Comparison of ENCODE assay signal across 25 cellular contexts in genomic region chr13:34700155-34700554, GRCh38.
"Had no signal": no experiment of that assay in that cellular context is flagged by ENCODE, and none has a peak within 500 bp of the region (broad histone marks: within the 10 kb centered on the region; RNA-seq: fewer than 3 reads in every experiment).

No MANE protein-coding gene starts in this region.

- H3K36me3 ChIP-seq: lower lobe of right lung, right atrium auricular region, right lobe of liver, tibial nerve, vagina had no signal

- H3K9me3 ChIP-seq: lower lobe of right lung, right atrium auricular region, right lobe of liver, tibial nerve, vagina had no signal

- H3K27ac ChIP-seq: hepatocyte, lower lobe of right lung, parathyroid adenoma, right atrium auricular region, right lobe of liver, tibial nerve, vagina had no signal

- H3K36me3 Mint-ChIP-seq: naive thymus-derived CD8-positive, alpha-beta T cell; stimulated activated memory B cell treated with anti-CD40 and anti-IgM and Interleukin-4, amounts not matched to agents 10 μg/mL and 1 μg/mL and 100 μg/mL, for 72 hours; type B pancreatic cell had no signal

- H3K4me1 Mint-ChIP-seq: naive thymus-derived CD8-positive, alpha-beta T cell; neural crest cell; stimulated activated memory B cell treated with anti-CD40 and anti-IgM and Interleukin-4, amounts not matched to agents 10 μg/mL and 1 μg/mL and 100 μg/mL, for 72 hours; stimulated activated naive CD8-positive, alpha-beta T cell treated with anti-CD3 and anti-CD28 coated beads, Interleukin-15, amount 100 ng/mL, for 72 hours had no signal

- H3K4me3 ChIP-seq: hepatocyte, lower lobe of right lung, right atrium auricular region, right lobe of liver, smooth muscle cell, tibial nerve, vagina had no signal

- H3K27ac Mint-ChIP-seq: naive thymus-derived CD8-positive, alpha-beta T cell; stimulated activated memory B cell treated with anti-CD40 and anti-IgM and Interleukin-4, amounts not matched to agents 10 μg/mL and 1 μg/mL and 100 μg/mL, for 72 hours; stimulated activated naive CD8-positive, alpha-beta T cell treated with anti-CD3 and anti-CD28 coated beads, Interleukin-15, amount 100 ng/mL, for 72 hours; type B pancreatic cell had no signal

- H3K9me3 Mint-ChIP-seq: stimulated activated memory B cell treated with anti-CD40 and anti-IgM and Interleukin-4, amounts not matched to agents 10 μg/mL and 1 μg/mL and 100 μg/mL, for 72 hours; type B pancreatic cell had no signal

- H3K27me3 Mint-ChIP-seq: stimulated activated memory B cell treated with anti-CD40 and anti-IgM and Interleukin-4, amounts not matched to agents 10 μg/mL and 1 μg/mL and 100 μg/mL, for 72 hours; stimulated activated naive CD8-positive, alpha-beta T cell treated with anti-CD3 and anti-CD28 coated beads, Interleukin-15, amount 100 ng/mL, for 72 hours; type B pancreatic cell had no signal

- H3K27me3 ChIP-seq: hepatocyte, right atrium auricular region, right lobe of liver, tibial nerve, vagina had no signal

- DNase-seq: islet precursor cell; lower lobe of right lung; mammary epithelial cell; mesenchymal stem cell; naive thymus-derived CD8-positive, alpha-beta T cell; nucleus accumbens; right lobe of liver; stimulated activated CD4-positive, alpha-beta T cell treated with anti-CD3 and anti-CD28 coated beads, Interleukin-1b, Interleukin-23, amount 100 ng/mL, for 48 hours; stimulated activated CD4-positive, alpha-beta T cell treated with anti-CD3 and anti-CD28 coated beads, Interleukin-2, amount 100 ng/mL, for 48 hours; stimulated activated CD4-positive, alpha-beta T cell treated with anti-CD3 and anti-CD28 coated beads, Interleukin-4, amount 100 ng/mL, for 4 hours; stimulated activated CD8-positive, alpha-beta memory T cell treated with anti-CD3 and anti-CD28 coated beads, Interleukin-4, amount 100 ng/mL, for 48 hours; stimulated activated naive CD4-positive, alpha-beta T cell treated with Interleukin-2 at 50 U/mL for 16 hours; stimulated activated naive CD8-positive, alpha-beta T cell treated with anti-CD3 and anti-CD28 coated beads, Interleukin-15, amount 100 ng/mL, for 72 hours; substantia nigra had no signal

- H3K4me1 ChIP-seq: lower lobe of right lung, parathyroid adenoma, right lobe of liver, vagina had no signal

- H3K9ac ChIP-seq: parathyroid adenoma had no signal

- H3K4me3 Mint-ChIP-seq: naive thymus-derived CD8-positive, alpha-beta T cell; nephron; neural crest cell; stimulated activated memory B cell treated with anti-CD40 and anti-IgM and Interleukin-4, amounts not matched to agents 10 μg/mL and 1 μg/mL and 100 μg/mL, for 72 hours; stimulated activated naive CD8-positive, alpha-beta T cell treated with anti-CD3 and anti-CD28 coated beads, Interleukin-15, amount 100 ng/mL, for 72 hours; type B pancreatic cell had no signal

- ATAC-seq: left lobe of liver; lower lobe of right lung; naive thymus-derived CD8-positive, alpha-beta T cell; right lobe of liver; stimulated activated memory B cell treated with anti-CD40 and anti-IgM and Interleukin-4, amounts not matched to agents 10 μg/mL and 1 μg/mL and 100 μg/mL, for 72 hours; stimulated activated naive CD8-positive, alpha-beta T cell treated with anti-CD3 and anti-CD28 coated beads, Interleukin-15, amount 100 ng/mL, for 72 hours had no signal
